Comparison of ENCODE assay signal across 10 cellular contexts in genomic region chr10:22597142-22597541, GRCh38.
DNase-seq lines count a peak whose midpoint lies in the region; ATAC-seq and TF ChIP-seq lines count a peak whose summit lies in the region.
"Had no signal": no experiment of that assay in that cellular context is flagged by ENCODE, and none has a peak within 500 bp of the region (broad histone marks: within the 10 kb centered on the region; RNA-seq: fewer than 3 reads in every experiment).

No MANE protein-coding gene starts in this region.

- ATAC-seq in activated CD8-positive, alpha-beta memory T cell treated with anti-CD3 and anti-CD28 coated beads, Interleukin-2, amount 10 ng/mL, durations not matched to agents 7 days and 5 days = peak; percentile 77
- peak; percentile 52 for ATAC-seq in HG02981 (IDR thresholded peaks at IDR 0.05; ENCODE audit: unreplicated experiment)
- peak; percentile 67 for ATAC-seq in stimulated activated naive CD8-positive, alpha-beta T cell treated with anti-CD3 and anti-CD28 coated beads, Interleukin-15, Interleukin-2, amounts not matched to agents 100 U/mL and 50 U/mL, for 24 hours

- H3K4me3 Mint-ChIP-seq in activated CD8-positive, alpha-beta memory T cell treated with anti-CD3 and anti-CD28 coated beads, Interleukin-2, amount 10 ng/mL, durations not matched to agents 7 days and 5 days = peak overlapping the region; percentile 31
- H3K4me3 Mint-ChIP-seq: brain had no signal

- CTCF ChIA-PET in activated CD8-positive, alpha-beta memory T cell treated with anti-CD3 and anti-CD28 coated beads, Interleukin-2, amount 10 ng/mL, durations not matched to agents 7 days and 5 days (lab: Charles Lee) = interaction anchor here (1.1 to 2.1 kb wide), 3 partner anchors 13 to 24 kb away, joined by 3 to 7 read pairs (median 5); no protein-coding TSS in a partner anchor

- DNase-seq in activated CD8-positive, alpha-beta memory T cell treated with anti-CD3 and anti-CD28 coated beads, Interleukin-2, amount 10 ng/mL, durations not matched to agents 7 days and 5 days = peak; percentile 63
- DNase-seq in activated CD8-positive, alpha-beta memory T cell treated with anti-CD3 and anti-CD28 coated beads, Interleukin-2, amount 50 U/mL, for 4 hours = no peak
- DNase-seq in adipocyte (ENCODE audit: low read depth) (peak; percentile 18), epidermal melanocyte (ENCODE audit: insufficient read length, low spot score) (no peak), G401 (ENCODE audit: low spot score) (no peak), suprapubic skin (ENCODE audit: low spot score in 2 of 2) (no peak)
- DNase-seq in stimulated activated naive CD8-positive, alpha-beta T cell treated with anti-CD3 and anti-CD28 coated beads, Interleukin-15, Interleukin-2, amounts not matched to agents 100 U/mL and 50 U/mL, for 24 hours = no peak
- DNase-seq: MV-4-11 had no signal

- no peak for TF ChIP-seq POLR2A in suprapubic skin (IDR thresholded peaks at IDR 0.05)

- in situ Hi-C loops in G401 (cut with HindIII; ENCODE audit: low sequenced_read_pairs) = loop anchor here (25.0 kb wide), 1 partner anchor 390 kb away; no protein-coding TSS in a partner anchor

- H3K4me1 ChIP-seq in adipocyte (ENCODE audit: control insufficient read depth, insufficient read depth, low read length) (peaks cover 17% of the 10 kb centered on the region), suprapubic skin (no peaks in the 10 kb centered on the region)

- H3K27me3 ChIP-seq in adipocyte (replicated peaks; ENCODE audit: control insufficient read depth, insufficient read depth, low read length) = no peaks in the 10 kb centered on the region
- no peaks in the 10 kb centered on the region for H3K27me3 ChIP-seq in suprapubic skin

- H3K4me1 Mint-ChIP-seq in activated CD8-positive, alpha-beta memory T cell treated with anti-CD3 and anti-CD28 coated beads, Interleukin-2, amount 10 ng/mL, durations not matched to agents 7 days and 5 days = peaks cover 64% of the 10 kb centered on the region

- H3K9me3 Mint-ChIP-seq in activated CD8-positive, alpha-beta memory T cell treated with anti-CD3 and anti-CD28 coated beads, Interleukin-2, amount 10 ng/mL, durations not matched to agents 7 days and 5 days (ENCODE audit: low read depth) = no peaks in the 10 kb centered on the region
- H3K9me3 Mint-ChIP-seq: brain had no signal

- TF ChIP-seq EP300 in suprapubic skin (IDR thresholded peaks at IDR 0.05) = no peak

- H3K36me3 ChIP-seq in adipocyte (ENCODE audit: control insufficient read depth, insufficient read depth, low read length, severe bottlenecking) = peaks cover 3% of the 10 kb centered on the region
- H3K36me3 ChIP-seq in suprapubic skin = peaks cover 7% of the 10 kb centered on the region

- H3K36me3 Mint-ChIP-seq in activated CD8-positive, alpha-beta memory T cell treated with anti-CD3 and anti-CD28 coated beads, Interleukin-2, amount 10 ng/mL, durations not matched to agents 7 days and 5 days = peaks cover 33% of the 10 kb centered on the region
- H3K36me3 Mint-ChIP-seq: brain had no signal

- no peak for TF ChIP-seq CTCF in suprapubic skin (IDR thresholded peaks at IDR 0.05)

- no peaks in the 10 kb centered on the region for H3K27me3 Mint-ChIP-seq in activated CD8-positive, alpha-beta memory T cell treated with anti-CD3 and anti-CD28 coated beads, Interleukin-2, amount 10 ng/mL, durations not matched to agents 7 days and 5 days
- H3K27me3 Mint-ChIP-seq: brain had no signal

- 80% methylated on average over 5 of the region's 5 CpGs for WGBS in suprapubic skin

- no peak overlapping the region for H3K27ac ChIP-seq in suprapubic skin

- H3K9me3 ChIP-seq in adipocyte (ENCODE audit: control insufficient read depth, low read length) (no peaks in the 10 kb centered on the region), suprapubic skin (no peaks in the 10 kb centered on the region)

- H3K4me3 ChIP-seq in adipocyte (ENCODE audit: low read length) (no peak overlapping the region), suprapubic skin (no peak overlapping the region)

- peak overlapping the region; percentile 87 for H3K27ac Mint-ChIP-seq in activated CD8-positive, alpha-beta memory T cell treated with anti-CD3 and anti-CD28 coated beads, Interleukin-2, amount 10 ng/mL, durations not matched to agents 7 days and 5 days
- H3K27ac Mint-ChIP-seq: brain had no signal

- no peak overlapping the region for H3K9ac ChIP-seq in adipocyte (ENCODE audit: low read length)

Comparison
In these comparisons a context has a peak if more than half of its experiments do, and no peak if none do; other contexts are left out.
1. DNase-seq: peak in activated CD8-positive, alpha-beta memory T cell treated with anti-CD3 and anti-CD28 coated beads, Interleukin-2, amount 10 ng/mL, durations not matched to agents 7 days and 5 days (single experiment) and adipocyte (single experiment); none in activated CD8-positive, alpha-beta memory T cell treated with anti-CD3 and anti-CD28 coated beads, Interleukin-2, amount 50 U/mL, for 4 hours (single experiment), stimulated activated naive CD8-positive, alpha-beta T cell treated with anti-CD3 and anti-CD28 coated beads, Interleukin-15, Interleukin-2, amounts not matched to agents 100 U/mL and 50 U/mL, for 24 hours (single experiment), epidermal melanocyte (single experiment), G401 (single experiment) and suprapubic skin (0 of 2).
2. Peak in every context shown above with its lines, with median percentiles within 50 percentile points of each other: ATAC-seq.